In the genomic region with DNA sequence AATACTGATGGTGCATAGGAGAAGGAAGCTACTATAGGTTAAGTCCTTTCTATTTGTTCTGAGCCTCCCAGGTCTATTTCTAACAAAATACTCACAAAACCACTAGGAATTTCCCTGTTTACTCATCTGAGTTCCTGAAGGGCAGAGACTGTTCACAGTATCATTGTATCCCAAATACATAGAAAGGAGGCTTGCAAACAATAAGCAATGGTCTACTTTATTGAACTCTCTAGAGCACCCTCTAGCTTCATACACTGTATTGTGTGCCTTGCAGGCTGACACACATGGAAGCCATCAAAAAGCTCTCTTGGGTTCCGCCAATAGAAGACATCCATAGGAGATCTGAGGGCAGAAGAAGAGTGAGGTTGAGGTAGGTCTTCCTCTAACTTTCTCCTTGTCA, we compare ENCODE assay signal across 1 cellular context.
TF ChIP-seq lines count a peak whose summit lies in the region.

No MANE protein-coding gene starts in this region.

TF ChIP-seq in GM12878, 131 proteins besides CTCF, POLR2A, EP300 and RAD21 (continued from another document):
- TF ChIP-seq RUNX3 (IDR thresholded peaks at IDR 0.05; ENCODE audit: low read length) = peak; percentile 27; the same call in 1 of the 2 replicates
